Comparison of ENCODE assay signal across 10 cellular contexts in the genomic region with DNA sequence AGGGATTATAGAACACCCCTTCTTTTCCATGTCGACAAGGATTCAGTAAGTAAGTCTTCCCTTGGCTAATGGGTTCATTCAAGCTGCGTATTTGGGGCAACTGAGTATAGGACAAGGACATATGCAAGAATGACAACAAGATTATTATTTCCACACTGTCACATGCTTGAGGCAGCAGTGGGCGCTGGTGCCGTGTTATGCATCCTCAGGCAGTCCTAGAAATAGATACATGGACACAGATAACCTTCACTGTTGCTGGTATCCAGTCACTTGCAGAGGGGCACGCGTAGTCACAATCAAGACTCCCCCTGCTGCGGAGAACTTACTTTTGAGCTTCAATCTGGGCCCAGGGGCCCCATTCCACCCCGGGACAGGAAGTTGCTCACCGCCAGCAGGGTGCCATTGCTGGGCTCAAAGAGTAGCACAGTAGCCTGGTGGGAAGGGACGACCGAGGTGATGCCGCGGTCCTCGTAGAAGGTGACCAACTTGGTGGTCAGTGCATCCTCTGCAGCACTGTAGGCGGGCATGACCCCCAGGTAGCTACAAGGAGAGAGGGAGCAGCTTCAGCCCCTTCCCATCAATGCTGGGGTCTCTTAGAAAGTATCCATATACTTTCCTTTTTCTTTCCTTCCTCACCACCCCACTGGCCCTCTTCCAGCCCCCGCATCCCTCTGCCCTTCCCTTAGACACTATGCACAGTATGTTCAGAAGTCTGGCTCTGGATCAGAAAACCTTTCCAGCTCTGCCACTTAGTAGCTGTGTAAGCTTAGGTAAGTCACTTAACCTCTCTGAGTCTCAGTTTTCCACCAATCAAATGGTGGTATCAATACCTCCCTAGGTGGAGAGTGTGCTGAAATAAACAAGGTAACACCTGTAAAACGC. TPM values are rescaled to one million over a fixed set of nuclear protein-coding genes. Genes with fewer than 3 reads are reported as not detected.
DNase-seq lines count a peak whose midpoint lies in the region; ATAC-seq, FAIRE-seq and TF ChIP-seq lines count a peak whose summit lies in the region.
"Had no signal": no experiment of that assay in that cellular context is flagged by ENCODE, and none has a peak within 500 bp of the region (broad histone marks: within the 10 kb centered on the region; RNA-seq: fewer than 3 reads in every experiment).

No MANE protein-coding gene starts in this region.

- H3K23me2 ChIP-seq in H1 (ENCODE audit: low read depth, low read length), result peaks cover 6% of the 10 kb centered on the region; the same call in 1 of the 2 replicates

- H3K9me3 Mint-ChIP-seq in activated naive CD8-positive, alpha-beta T cell treated with anti-CD3 and anti-CD28 coated beads, Interleukin-2, amount 50 U/mL, for 24 hours, result no peaks in the 10 kb centered on the region
- no peaks in the 10 kb centered on the region for H3K9me3 Mint-ChIP-seq in activated naive CD8-positive, alpha-beta T cell treated with anti-CD3 and anti-CD28 coated beads for 36 hours

- no peak for DNase-seq in activated naive CD8-positive, alpha-beta T cell treated with anti-CD3 and anti-CD28 coated beads, Interleukin-2, amount 50 U/mL, for 24 hours
- no peak for DNase-seq in activated naive CD8-positive, alpha-beta T cell treated with anti-CD3 and anti-CD28 coated beads for 36 hours
- peak in 1 of 2 experiments; percentile 40 for DNase-seq in H1 (ENCODE audit: low read depth in 1 of 2, low spot score in 2 of 2)
- no peak for DNase-seq in mesendoderm
- DNase-seq in AG20443 (ENCODE audit: low spot score), result no peak
- DNase-seq in GM20000 (ENCODE audit: low spot score), result no peak
- no peak for DNase-seq in NCI-H1694 treated with DMSO at 0.1 percent for 48 hours (lab: John Stamatoyannopoulos, UW)
- no peak for DNase-seq in activated effector memory CD4-positive, alpha-beta T cell treated with Interleukin-2 at 50 U/mL for 16 hours

- H3K36me3 ChIP-seq in H1 (ENCODE audit: control insufficient read depth in 2 of 4, insufficient read depth in 4 of 4, low read length in 3 of 4) (no peaks in the 10 kb centered on the region), mesendoderm (ENCODE audit: control insufficient read depth, insufficient read depth, low read length) (no peaks in the 10 kb centered on the region)

- 0 out of 2 replicates have a peak overlapping the region, but pooled peaks have one; percentile 95 for H2BK12ac ChIP-seq in H1 (ENCODE audit: low read depth, low read length)

- TF ChIP-seq RAD21 in H1 (IDR thresholded peaks at IDR 0.05 in 1 of 2, conservative IDR thresholded peaks at IDR 0.05 in 1 of 2; ENCODE audit: low read depth in 2 of 2, low read length in 2 of 2), result no peak

- POLR2A ChIA-PET in H1 (lab: Charles Lee; ENCODE audit: partially characterized antibody), result interaction anchor here (0.8 to 1.2 kb wide), 2 partner anchors 23 to 124 kb away, joined by 3 to 4 read pairs; no protein-coding TSS in a partner anchor

- no peak for FAIRE-seq in H1 (lab: Jason Lieb, UNC)

- H3K14ac ChIP-seq in H1 (ENCODE audit: insufficient read length), result no peak overlapping the region

- H4K8ac ChIP-seq in H1 (ENCODE audit: extremely low read depth, insufficient read depth, low read length) (no peak overlapping the region), mesendoderm (ENCODE audit: low read depth, low read length) (no peak overlapping the region)

- no peak overlapping the region for H3K27ac Mint-ChIP-seq in activated naive CD8-positive, alpha-beta T cell treated with anti-CD3 and anti-CD28 coated beads, Interleukin-2, amount 50 U/mL, for 24 hours
- no peak overlapping the region for H3K27ac Mint-ChIP-seq in activated naive CD8-positive, alpha-beta T cell treated with anti-CD3 and anti-CD28 coated beads for 36 hours

- no peak overlapping the region; the same call in 1 of the 2 replicates for H2BK20ac ChIP-seq in H1 (ENCODE audit: low read length)

- H3K27ac ChIP-seq in H1 (ENCODE audit: low read depth, low read length) (no peak overlapping the region), mesendoderm (ENCODE audit: low read depth, low read length) (no peak overlapping the region)

- H3K4me1 Mint-ChIP-seq in activated naive CD8-positive, alpha-beta T cell treated with anti-CD3 and anti-CD28 coated beads, Interleukin-2, amount 50 U/mL, for 24 hours, result peaks cover 1% of the 10 kb centered on the region
- peaks cover 4% of the 10 kb centered on the region for H3K4me1 Mint-ChIP-seq in activated naive CD8-positive, alpha-beta T cell treated with anti-CD3 and anti-CD28 coated beads for 36 hours

- no peak for TF ChIP-seq EP300 in H1 (IDR thresholded peaks at IDR 0.05; ENCODE audit: borderline replicate concordance in 1 of 2, low read depth in 2 of 2, low read length in 2 of 2)

- H4K5ac ChIP-seq in H1 (ENCODE audit: insufficient read length, low read depth, low read length) (no peak overlapping the region), mesendoderm (ENCODE audit: low read length) (no peak overlapping the region)

- CTCF ChIA-PET in H1 (lab: Charles Lee; ENCODE audit: partially characterized antibody), result interaction anchor here (0.6 to 6.7 kb wide), 17 partner anchors 8 to 427 kb away, joined by 3 to 57 read pairs (median 4); a partner anchor contains a TSS

- no peak for TF ChIP-seq CTCF in H1 (IDR thresholded peaks at IDR 0.05; ENCODE audit: control extremely low read depth in 1 of 3, insufficient read depth in 1 of 3, low read depth in 1 of 3, low read length in 3 of 3)
- no peak for TF ChIP-seq CTCF in GM20000 (IDR thresholded peaks at IDR 0.05; ENCODE audit: extremely low read depth, missing control alignments)

- peak overlapping the region; percentile 50 to 69 (median 64); a peak in 7 of 8 replicates for H3K4me3 ChIP-seq in H1 (ENCODE audit: extremely low read depth in 1 of 4, insufficient read depth in 2 of 4, low read depth in 3 of 4, low read length in 4 of 4)
- no peak overlapping the region for H3K4me3 ChIP-seq in mesendoderm (ENCODE audit: low read length)

- H2BK5ac ChIP-seq in H1 (ENCODE audit: low read depth, low read length), result no peak overlapping the region
- H2BK5ac ChIP-seq in mesendoderm (ENCODE audit: low read length), result no peak overlapping the region

- no peak for TF ChIP-seq POLR2A in H1 (IDR thresholded peaks at IDR 0.05; ENCODE audit: control extremely low read depth in 1 of 2, low read depth in 2 of 2, low read length in 2 of 2)

- H3K56ac ChIP-seq in H1 (replicated peaks; ENCODE audit: insufficient read length, low read depth, low read length) (no peak overlapping the region), mesendoderm (ENCODE audit: low read length) (no peak overlapping the region)

- H3K27me3 Mint-ChIP-seq in activated naive CD8-positive, alpha-beta T cell treated with anti-CD3 and anti-CD28 coated beads, Interleukin-2, amount 50 U/mL, for 24 hours, result peaks cover 64% of the 10 kb centered on the region
- H3K27me3 Mint-ChIP-seq in activated naive CD8-positive, alpha-beta T cell treated with anti-CD3 and anti-CD28 coated beads for 36 hours, result peaks cover 71% of the 10 kb centered on the region

- no peaks in the 10 kb centered on the region for H3K36me3 Mint-ChIP-seq in activated naive CD8-positive, alpha-beta T cell treated with anti-CD3 and anti-CD28 coated beads, Interleukin-2, amount 50 U/mL, for 24 hours (ENCODE audit: low read depth)
- H3K36me3 Mint-ChIP-seq in activated naive CD8-positive, alpha-beta T cell treated with anti-CD3 and anti-CD28 coated beads for 36 hours, result no peaks in the 10 kb centered on the region

- peaks cover 0 to 2% of the 10 kb centered on the region in 2 experiments for H4K20me1 ChIP-seq in H1 (replicated peaks in 1 of 2; ENCODE audit: control insufficient read depth in 1 of 2, insufficient read depth in 2 of 2, low read length in 2 of 2)

- H2BK15ac ChIP-seq in H1 (ENCODE audit: low read length), result peak overlapping the region; percentile 83; the same call in 1 of the 2 replicates
- no peak overlapping the region for H2BK15ac ChIP-seq in mesendoderm (replicated peaks; ENCODE audit: low read depth)

- H3K79me2 ChIP-seq in H1 (ENCODE audit: control insufficient read depth in 1 of 2, insufficient read depth in 2 of 2, low read length in 2 of 2) (no peaks in the 10 kb centered on the region), mesendoderm (ENCODE audit: control insufficient read depth, insufficient read depth, low read length) (no peaks in the 10 kb centered on the region)

- H4K91ac ChIP-seq in H1 (replicated peaks; ENCODE audit: insufficient read length, low read length), result peak overlapping the region; percentile 29

- H3K79me1 ChIP-seq in H1 (ENCODE audit: low read depth, low read length) (no peaks in the 10 kb centered on the region), mesendoderm (ENCODE audit: low read length) (no peaks in the 10 kb centered on the region)

- no peak overlapping the region for H2BK120ac ChIP-seq in H1 (replicated peaks; ENCODE audit: low read depth, low read length)
- no peak overlapping the region for H2BK120ac ChIP-seq in mesendoderm (ENCODE audit: low read depth, low read length)

- H3K4me1 ChIP-seq in H1 (replicated peaks in 1 of 4; ENCODE audit: control insufficient read depth in 3 of 4, insufficient read depth in 4 of 4, low read length in 3 of 4), result peaks cover 4 to 10% (median 6%) of the 10 kb centered on the region in 4 experiments; a peak in 5 of 7 replicates
- H3K4me1 ChIP-seq in mesendoderm (ENCODE audit: control insufficient read depth, low read depth, low read length), result no peaks in the 10 kb centered on the region

- H3K27me3 ChIP-seq in H1 (replicated peaks in 1 of 4; ENCODE audit: control insufficient read depth in 3 of 4, extremely low read depth in 1 of 4, insufficient read depth in 3 of 4, low read length in 3 of 4) (peaks cover 0 to 7% (median 0%) of the 10 kb centered on the region in 4 experiments; a peak in 4 of 7 replicates), mesendoderm (ENCODE audit: insufficient read depth, low read length, poor library complexity) (peaks cover 2% of the 10 kb centered on the region)

- H3K23ac ChIP-seq in H1 (ENCODE audit: insufficient read length), result no peak overlapping the region
- H3K23ac ChIP-seq in mesendoderm (ENCODE audit: low read length), result no peak overlapping the region

- H3K4me3 Mint-ChIP-seq in activated naive CD8-positive, alpha-beta T cell treated with anti-CD3 and anti-CD28 coated beads, Interleukin-2, amount 50 U/mL, for 24 hours, result no peak overlapping the region
- no peak overlapping the region for H3K4me3 Mint-ChIP-seq in activated naive CD8-positive, alpha-beta T cell treated with anti-CD3 and anti-CD28 coated beads for 36 hours

- WGBS in H1 (ENCODE audit: extremely low coverage in 1 of 2, insufficient coverage in 1 of 2, insufficient read length in 1 of 2, insufficient replicate concordance in 2 of 2, low coverage in 1 of 2, low lambda C conversion rate in 2 of 2, missing lambda C conversion rate in 1 of 2), 2 experiments, result 80% methylated on average over 17 of the region's 17 CpGs; no CpG with 5 or more reads in 1 of the 2 experiments
- WGBS in mesendoderm (ENCODE audit: extremely low coverage, insufficient coverage, low lambda C conversion rate), result no CpG with 5 or more reads among the region's 17 CpGs

- ATAC-seq in activated naive CD8-positive, alpha-beta T cell treated with anti-CD3 and anti-CD28 coated beads, Interleukin-2, amount 50 U/mL, for 24 hours, result peak; percentile 11

- H3K4me2 ChIP-seq in H1 (ENCODE audit: insufficient read depth in 1 of 2, low read depth in 2 of 2, low read length in 2 of 2) (peak overlapping the region; percentile 55 to 86), mesendoderm (ENCODE audit: low read length) (peak overlapping the region; percentile 94)

- peak overlapping the region; percentile 59; the same call in 1 of the 2 replicates for H2AFZ ChIP-seq in H1 (ENCODE audit: low read length)

- H2AK5ac ChIP-seq in H1 (ENCODE audit: low read depth, low read length) (no peak overlapping the region), mesendoderm (ENCODE audit: low read length) (no peak overlapping the region)

- no peaks in the 10 kb centered on the region for H3K9me3 ChIP-seq in H1 (ENCODE audit: insufficient read depth in 2 of 2, low read depth in 1 of 2, low read length in 1 of 2)

- H3K9ac ChIP-seq in H1 (replicated peaks in 1 of 4; ENCODE audit: extremely low read depth in 1 of 4, low read depth in 3 of 4, low read length in 3 of 4) (no peak overlapping the region), mesendoderm (ENCODE audit: low read length) (no peak overlapping the region)

- H3K18ac ChIP-seq in H1 (ENCODE audit: extremely low read depth, low read length), result no peak overlapping the region
- no peak overlapping the region for H3K18ac ChIP-seq in mesendoderm (ENCODE audit: low read length)

- H3K4ac ChIP-seq in H1 (replicated peaks; ENCODE audit: insufficient read length, low read depth, low read length) (no peak overlapping the region), mesendoderm (ENCODE audit: low read depth, low read length) (no peak overlapping the region)

RNA-seq across cellular contexts. Expression of a gene that starts 0.8 kb away (rescaled TPM):
- not detected for total RNA-seq in activated naive CD8-positive, alpha-beta T cell treated with anti-CD3 and anti-CD28 coated beads for 36 hours
- 12.9 and 14.3 TPM in 2 replicates for total RNA-seq in H1 (2021; fragmentation: NEBNext Ultra II Directional; extraction: Animal tissue kit (Norgen Biotek cat#: 25700))
- polyA plus RNA-seq in H1 (2011; rRNA removed), result 40.4 and 47.3 TPM in 2 replicates
- 34.7 TPM for polyA plus RNA-seq in H1 (2011; cell fraction: cytosol; rRNA removed)
- polyA plus RNA-seq in H1 (2011; cell fraction: nucleus; rRNA removed), result 20.5 TPM
- 15.4 to 21.0 TPM (median 18.7 TPM) in 4 replicates for polyA plus RNA-seq in H1 (2012, experiment 1 of 2)
- 11.7 TPM for polyA plus RNA-seq in H1 (2012, experiment 2 of 2)
- 4.8 TPM for polyA plus RNA-seq in H1 (2013, experiment 1 of 2)
- polyA plus RNA-seq in H1 (2013, experiment 2 of 2), result 5.4 TPM
- 8.2 and 14.4 TPM in 2 replicates for polyA minus RNA-seq in H1 (2011; rRNA and poly(A)+ RNA removed)
- 7.3 TPM for polyA minus RNA-seq in H1 (2011; cell fraction: cytosol; rRNA and poly(A)+ RNA removed)
- polyA minus RNA-seq in H1 (2011; cell fraction: nucleus; rRNA and poly(A)+ RNA removed), result 7.7 TPM
- polyA plus RNA-seq in mesendoderm (2013, experiment 1 of 2), result 1.4 TPM
- polyA plus RNA-seq in mesendoderm (2013, experiment 2 of 2), result 1.3 TPM

RNA-seq across cellular contexts. Expression of a gene that starts 43.8 kb away (rescaled TPM):
- not detected for total RNA-seq in activated naive CD8-positive, alpha-beta T cell treated with anti-CD3 and anti-CD28 coated beads for 36 hours
- total RNA-seq in H1 (2021; fragmentation: NEBNext Ultra II Directional; extraction: Animal tissue kit (Norgen Biotek cat#: 25700)), result 0.13 and 0.15 TPM in 2 replicates
- 0.05 and 0.06 TPM in 2 replicates for polyA plus RNA-seq in H1 (2011; rRNA removed)
- polyA plus RNA-seq in H1 (2011; cell fraction: cytosol; rRNA removed), result 0.05 TPM
- 0.06 TPM for polyA plus RNA-seq in H1 (2011; cell fraction: nucleus; rRNA removed)
- 0.06 to 0.12 TPM (median 0.11 TPM) in 4 replicates for polyA plus RNA-seq in H1 (2012, experiment 1 of 2)
- polyA plus RNA-seq in H1 (2012, experiment 2 of 2), result 0.03 TPM
- polyA plus RNA-seq in H1 (2013, experiment 1 of 2), result 0.06 TPM
- 0.04 TPM for polyA plus RNA-seq in H1 (2013, experiment 2 of 2)
- polyA minus RNA-seq in H1 (2011; rRNA and poly(A)+ RNA removed), result 0.13 and 0.27 TPM in 2 replicates
- not detected for polyA minus RNA-seq in H1 (2011; cell fraction: cytosol; rRNA and poly(A)+ RNA removed)
- polyA minus RNA-seq in H1 (2011; cell fraction: nucleus; rRNA and poly(A)+ RNA removed), result not detected
- 0.03 TPM for polyA plus RNA-seq in mesendoderm (2013, experiment 1 of 2)
- 0.03 TPM for polyA plus RNA-seq in mesendoderm (2013, experiment 2 of 2)
- total RNA-seq: LHCN-M2, posterior vena cava had no signal

Comparison
In these comparisons a context has a peak if more than half of its experiments do, and no peak if none do; other contexts are left out.
1. RNA of a gene that starts 0.8 kb away (total RNA-seq): 12.9 to 14.3 TPM in H1; not detected in activated naive CD8-positive, alpha-beta T cell treated with anti-CD3 and anti-CD28 coated beads for 36 hours; every median in the first group is over 10 times any median in the second.